In genomic region chr10:95404460-95404858, GRCh38 we compare ENCODE assay signal across 27 cellular contexts.
A peak's percentile ranks its signal among the peaks of the same experiment; 100 is the strongest.
DNase-seq lines count a peak whose midpoint lies in the region; ATAC-seq and TF ChIP-seq lines count a peak whose summit lies in the region.
"Had no signal": no experiment of that assay in that cellular context is flagged by ENCODE, and none has a peak within 500 bp of the region (broad histone marks: within the 10 kb centered on the region; RNA-seq: fewer than 3 reads in every experiment).

No MANE protein-coding gene starts in this region.

- H2BK5ac ChIP-seq in neuronal stem cell (ENCODE audit: low read length), result no peak overlapping the region

- no peak for TF ChIP-seq CTCF in dorsolateral prefrontal cortex (IDR thresholded peaks at IDR 0.05 in 54 of 56, conservative IDR thresholded peaks at IDR 0.05 in 2 of 56; ENCODE audit: low read depth in 1 of 56, partially characterized antibody in 56 of 56)
- TF ChIP-seq CTCF in upper lobe of right lung (IDR thresholded peaks at IDR 0.05), result no peak

- H3K9ac ChIP-seq in neuronal stem cell (ENCODE audit: low read depth, low read length, poor library complexity), result no peak overlapping the region

- ATAC-seq in left cardiac atrium (peak; percentile 21 to 27), upper lobe of right lung (peak; percentile 31), GM18498 (IDR thresholded peaks at IDR 0.05; ENCODE audit: unreplicated experiment) (no peak)
- ATAC-seq: activated T-helper 17 cell treated with anti-CD3 and anti-CD28 coated beads, Interleukin-2, amount 50 U/mL, for 72 hours; Panc1; stimulated activated memory B cell treated with anti-CD40 and anti-IgM and Interleukin-4, amounts not matched to agents 10 μg/mL and 1 μg/mL and 100 μg/mL, for 72 hours had no signal

- H3K4me1 ChIP-seq in neuronal stem cell (ENCODE audit: control insufficient read depth in 2 of 2, insufficient read depth in 1 of 2, low read depth in 1 of 2, low read length in 2 of 2) (peaks cover 6 to 16% of the 10 kb centered on the region in 2 donors), upper lobe of right lung (peaks cover 37% of the 10 kb centered on the region)

- no peak overlapping the region for H2BK120ac ChIP-seq in neuronal stem cell (ENCODE audit: low read depth, low read length)

- H3K27ac ChIP-seq in dorsolateral prefrontal cortex (peak overlapping the region in 51 of 59 donors; percentile 1 to 93 (median 76)), neuronal stem cell (replicated peaks; ENCODE audit: low read length) (no peak overlapping the region), upper lobe of right lung (no peak overlapping the region)
- H3K27ac ChIP-seq: colonic mucosa, skin epidermis had no signal

- H3K18ac ChIP-seq in neuronal stem cell (ENCODE audit: low read length), result no peak overlapping the region

- no peak overlapping the region for H3K4me2 ChIP-seq in neuronal stem cell (ENCODE audit: insufficient read depth, low read length, poor library complexity, severe bottlenecking)

- H3K9me3 ChIP-seq in neuronal stem cell (replicated peaks in 1 of 2; ENCODE audit: control insufficient read depth in 2 of 2, insufficient read depth in 1 of 2, low read depth in 1 of 2, low read length in 2 of 2) (no peaks in the 10 kb centered on the region), upper lobe of right lung (no peaks in the 10 kb centered on the region)
- H3K9me3 ChIP-seq: colonic mucosa had no signal

- no peaks in the 10 kb centered on the region for H3K27me3 ChIP-seq in dorsolateral prefrontal cortex
- H3K27me3 ChIP-seq in neuronal stem cell (ENCODE audit: control insufficient read depth in 3 of 3, insufficient read depth in 3 of 3, low read depth in 1 of 3, low read length in 3 of 3), result no peaks in the 10 kb centered on the region
- H3K27me3 ChIP-seq in upper lobe of right lung, result no peaks in the 10 kb centered on the region
- H3K27me3 ChIP-seq: colonic mucosa had no signal

- H3K4me3 ChIP-seq in dorsolateral prefrontal cortex (no peak overlapping the region), neuronal stem cell (ENCODE audit: low read length in 2 of 2) (no peak overlapping the region), upper lobe of right lung (no peak overlapping the region)
- H3K4me3 ChIP-seq: colonic mucosa, skin epidermis had no signal

- H3K14ac ChIP-seq in neuronal stem cell (ENCODE audit: low read length), result no peak overlapping the region

- H2AK5ac ChIP-seq in neuronal stem cell (ENCODE audit: low read depth, low read length), result no peak overlapping the region

- no CpG with 5 or more reads among the region's 7 CpGs for WGBS in neuronal stem cell (ENCODE audit: extremely low coverage in 2 of 2, insufficient read length in 2 of 2, insufficient replicate concordance in 1 of 2), 2 donors

- H2BK15ac ChIP-seq in neuronal stem cell (ENCODE audit: low read length), result no peak overlapping the region

- intact Hi-C loops in dorsolateral prefrontal cortex (cut with DNase I) (no loop called here), left cardiac atrium (cut with DNase I) (no loop called here), upper lobe of right lung (cut with DNase I) (no loop called here)

- DNase-seq in dorsolateral prefrontal cortex, result no peak
- no peak for DNase-seq in left cardiac atrium
- DNase-seq in neuronal stem cell (ENCODE audit: low spot score), result peak; percentile 29
- DNase-seq in upper lobe of right lung, result no peak
- DNase-seq in NCI-H446 treated with DMSO at 0.1 percent for 48 hours (lab: John Stamatoyannopoulos, UW), result no peak
- no peak for DNase-seq in NCI-H1105 (lab: John Stamatoyannopoulos, UW)
- DNase-seq: activated CD4-positive, alpha-beta memory T cell treated with anti-CD3 and anti-CD28 coated beads for 36 hours; activated CD4-positive, CD25-positive, alpha-beta regulatory T cell treated with anti-CD3 and anti-CD28 coated beads, Interleukin-2, amount 50 U/mL, for 72 hours; activated naive CD4-positive, alpha-beta T cell treated with anti-CD3 and anti-CD28 coated beads, Interleukin-2, amount 10 ng/mL, durations not matched to agents 7 days and 5 days; amniotic stem cell; C1 segment of cervical spinal cord; colonic mucosa; effector memory CD4-positive, alpha-beta T cell; H7; islet precursor cell; MM.1S; naive B cell; NCI-H1417 treated with DMSO at 0.1 percent for 48 hours; NCI-H2081; NCI-H226; occipital lobe; SHP77 treated with DMSO at 0.1 percent for 48 hours had no signal

- no peaks in the 10 kb centered on the region for H3K36me3 ChIP-seq in neuronal stem cell (replicated peaks in 1 of 2; ENCODE audit: control insufficient read depth in 2 of 2, insufficient read depth in 2 of 2, low read length in 2 of 2)
- no peaks in the 10 kb centered on the region for H3K36me3 ChIP-seq in upper lobe of right lung
- H3K36me3 ChIP-seq: colonic mucosa had no signal

- no peak overlapping the region for H3K4ac ChIP-seq in neuronal stem cell (ENCODE audit: low read length)

- H2BK12ac ChIP-seq in neuronal stem cell (ENCODE audit: low read length), result no peak overlapping the region

- no peak overlapping the region for H4K8ac ChIP-seq in neuronal stem cell (ENCODE audit: low read depth, low read length)

- H3K79me1 ChIP-seq in neuronal stem cell (ENCODE audit: low read depth, low read length), result no peaks in the 10 kb centered on the region

- H2AFZ ChIP-seq in neuronal stem cell (ENCODE audit: low read length), result peak overlapping the region; percentile 33

- no peak overlapping the region for H4K91ac ChIP-seq in neuronal stem cell (ENCODE audit: low read depth, low read length, poor library complexity)

- no peak overlapping the region for H3K23ac ChIP-seq in neuronal stem cell (ENCODE audit: low read depth, low read length, poor library complexity)

Comparison
In these comparisons a context has a peak if more than half of its experiments do, and no peak if none do; other contexts are left out.
1. H3K27ac ChIP-seq: peak in dorsolateral prefrontal cortex (51 of 59); none in neuronal stem cell (single experiment) and upper lobe of right lung (single experiment).